Comparison of ENCODE assay signal across 10 cellular contexts in the genomic region with DNA sequence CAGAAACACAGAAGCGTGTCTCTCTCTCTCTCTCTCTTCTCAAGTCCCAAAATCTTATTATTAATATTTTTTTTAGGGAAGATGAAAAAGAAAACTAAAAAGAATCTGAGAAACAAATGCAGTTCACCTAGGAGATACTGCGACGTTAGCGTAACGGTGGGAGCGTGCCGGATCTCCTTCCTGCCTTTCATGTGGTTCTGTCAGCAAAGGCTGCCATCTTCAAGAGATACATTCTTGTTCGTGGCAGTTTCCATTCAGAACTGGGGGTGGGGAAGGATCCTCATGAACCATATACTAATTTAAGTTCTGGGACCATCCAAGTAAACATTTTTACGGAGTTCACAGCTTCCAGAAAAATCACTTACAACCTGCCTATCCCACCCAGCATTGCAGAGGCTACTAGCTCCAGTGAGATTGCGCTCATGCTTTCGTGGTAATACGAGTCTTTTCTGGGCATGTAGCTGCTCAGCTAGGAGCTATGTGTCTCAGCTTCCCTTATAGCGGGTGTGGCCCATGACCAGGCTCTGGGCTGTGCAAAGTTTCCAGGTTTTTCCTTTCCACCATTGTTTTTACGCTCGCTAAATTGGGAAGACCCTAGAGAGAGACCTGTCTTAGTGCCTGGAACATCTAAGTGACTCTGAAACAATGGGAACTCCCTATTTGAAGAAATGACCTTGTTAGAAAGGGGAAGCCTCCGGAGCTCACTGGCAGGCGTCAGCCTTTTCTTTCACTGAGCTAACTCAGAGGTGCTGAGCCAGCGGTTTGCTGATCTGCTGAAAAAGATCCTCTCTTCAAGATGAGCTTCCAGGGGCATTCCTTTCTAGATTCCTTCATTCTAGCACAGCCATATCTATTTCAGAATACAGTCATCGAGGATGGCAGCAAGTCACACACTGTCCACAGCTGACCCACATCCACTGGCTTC. TPM values are rescaled to one million over a fixed set of nuclear protein-coding genes. Genes with fewer than 3 reads are reported as not detected.
A peak's percentile ranks its signal among the peaks of the same experiment; 100 is the strongest.
DNase-seq lines count a peak whose midpoint lies in the region; ATAC-seq lines count a peak whose summit lies in the region.
"Had no signal": no experiment of that assay in that cellular context is flagged by ENCODE, and none has a peak within 500 bp of the region (broad histone marks: within the 10 kb centered on the region; RNA-seq: fewer than 3 reads in every experiment).

No MANE protein-coding gene starts in this region.

- H3K27ac Mint-ChIP-seq in T-cell (peak overlapping the region; percentile 96 to 98), naive B cell (peak overlapping the region in 4 of 6 donors; percentile 23 to 80 (median 54))
- peak overlapping the region; percentile 94 for H3K27ac Mint-ChIP-seq in activated naive CD8-positive, alpha-beta T cell treated with anti-CD3 and anti-CD28 coated beads for 36 hours

- H3K36me3 Mint-ChIP-seq in T-cell (peaks cover 65% of the 10 kb centered on the region), naive B cell (peaks cover 38 to 41% of the 10 kb centered on the region in 2 donors)
- peaks cover 88% of the 10 kb centered on the region for H3K36me3 Mint-ChIP-seq in activated naive CD8-positive, alpha-beta T cell treated with anti-CD3 and anti-CD28 coated beads for 36 hours

- no peaks in the 10 kb centered on the region for H3K27me3 Mint-ChIP-seq in T-cell
- no peaks in the 10 kb centered on the region for H3K27me3 Mint-ChIP-seq in activated naive CD8-positive, alpha-beta T cell treated with anti-CD3 and anti-CD28 coated beads for 36 hours
- H3K27me3 Mint-ChIP-seq in naive B cell: no peaks in the 10 kb centered on the region

- POLR2A ChIA-PET in T-cell (lab: Charles Lee): interaction anchor here (0.9 to 1.6 kb wide), 4 partner anchors 10 to 17 kb away, joined by 3 to 5 read pairs (median 4); a partner anchor contains a TSS

- no peaks in the 10 kb centered on the region for H4K20me1 ChIP-seq in BLaER1

- peaks cover 55% of the 10 kb centered on the region for H3K36me3 ChIP-seq in BLaER1
- H3K36me3 ChIP-seq: BE2C had no signal

- peak; percentile 85 to 91 (median 87) for ATAC-seq in T-cell (replicated peaks in 1 of 4)
- ATAC-seq in naive B cell (ENCODE audit: low read depth in 2 of 2): peak; percentile 80 to 86
- no peak for ATAC-seq in GM21515 (IDR thresholded peaks at IDR 0.05; ENCODE audit: unreplicated experiment)
- no peak for ATAC-seq in HG02610 (IDR thresholded peaks at IDR 0.05; ENCODE audit: unreplicated experiment)
- ATAC-seq in HG03159 (IDR thresholded peaks at IDR 0.05; ENCODE audit: unreplicated experiment): no peak

- H3K9me3 Mint-ChIP-seq in T-cell: peaks cover 0 to 3% (median 3%) of the 10 kb centered on the region in 3 donors
- peaks cover 5% of the 10 kb centered on the region for H3K9me3 Mint-ChIP-seq in activated naive CD8-positive, alpha-beta T cell treated with anti-CD3 and anti-CD28 coated beads for 36 hours
- H3K9me3 Mint-ChIP-seq in naive B cell: peaks cover 0 to 4% (median 0%) of the 10 kb centered on the region in 7 donors

- H3K4me1 Mint-ChIP-seq in T-cell: peaks cover 92 to 98% (median 98%) of the 10 kb centered on the region in 3 donors
- peaks cover 92% of the 10 kb centered on the region for H3K4me1 Mint-ChIP-seq in activated naive CD8-positive, alpha-beta T cell treated with anti-CD3 and anti-CD28 coated beads for 36 hours
- peaks cover 70 to 97% (median 88%) of the 10 kb centered on the region in 3 donors for H3K4me1 Mint-ChIP-seq in naive B cell

- H3K4me1 ChIP-seq in BLaER1: peaks cover 98% of the 10 kb centered on the region
- H3K4me1 ChIP-seq: BE2C had no signal

- H3K4me3 ChIP-seq in BLaER1: peak overlapping the region; percentile 27

- peak overlapping the region; percentile 95 for H3K27ac ChIP-seq in BLaER1

- peak overlapping the region; percentile 95 for H3K4me2 ChIP-seq in BLaER1

- H3K27me3 ChIP-seq in BLaER1: no peaks in the 10 kb centered on the region

- peak overlapping the region; percentile 66 for H3K9ac ChIP-seq in BLaER1

- DNase-seq in T-cell: peak; percentile 47 to 88 (median 80)
- peak; percentile 71 for DNase-seq in activated naive CD8-positive, alpha-beta T cell treated with anti-CD3 and anti-CD28 coated beads for 36 hours
- DNase-seq in naive B cell: no peak
- no peak for DNase-seq in HUDEP-2 (lab: John Stamatoyannopoulos, UW; ENCODE audit: unreplicated experiment in 76 of 76)
- DNase-seq: BE2C, NCI-H446 had no signal

- H3K9me3 ChIP-seq in BLaER1: no peaks in the 10 kb centered on the region
- H3K9me3 ChIP-seq: BE2C had no signal

- H3K4me3 Mint-ChIP-seq in T-cell (peak overlapping the region; percentile 66 to 78 (median 73)), naive B cell (peak overlapping the region in 7 of 8 donors; percentile 23 to 84 (median 30))
- H3K4me3 Mint-ChIP-seq in activated naive CD8-positive, alpha-beta T cell treated with anti-CD3 and anti-CD28 coated beads for 36 hours: peak overlapping the region; percentile 62

- CTCF ChIA-PET in T-cell (lab: Charles Lee): interaction anchor here in 1 of 2 donors (0.6 to 2.3 kb wide), 11 partner anchors 10 to 70 kb away, joined by 3 to 11 read pairs (median 5); a partner anchor contains a TSS

RNA-seq across cellular contexts. Expression of a gene that starts 17.3 kb away (rescaled TPM):
- 10 to 100 TPM; 19.4 to 38.7 (median 30.7) TPM for total RNA-seq in T-cell
- total RNA-seq in activated naive CD8-positive, alpha-beta T cell treated with anti-CD3 and anti-CD28 coated beads for 36 hours: 10 to 100 TPM; 39.8 to 41.6 TPM
- polyA plus RNA-seq in naive B cell (ENCODE audit: low read depth in 6 of 6): 10 to 100 TPM; 18.9 to 36.6 (median 23.0) TPM

RNA-seq across cellular contexts. Expression of a gene that starts 50.3 kb away (rescaled TPM):
- 10 to 100 TPM; 47.5 to 97.4 (median 51.8) TPM for total RNA-seq in T-cell
- 10 to 100 TPM; 13.5 to 13.7 TPM for total RNA-seq in activated naive CD8-positive, alpha-beta T cell treated with anti-CD3 and anti-CD28 coated beads for 36 hours
- polyA plus RNA-seq in naive B cell (ENCODE audit: low read depth in 6 of 6): 10 to 100 TPM in 5 of 6 donors, 1 to 10 TPM in 1; 8.5 to 20.6 (median 13.1) TPM

Comparison
In these comparisons a context has a peak if more than half of its experiments do, and no peak if none do; other contexts are left out.
1. ATAC-seq: peak in T-cell (4 of 4) and naive B cell (2 of 2); none in GM21515 (single experiment), HG02610 (single experiment) and HG03159 (single experiment).
2. DNase-seq: peak in T-cell (34 of 34) and activated naive CD8-positive, alpha-beta T cell treated with anti-CD3 and anti-CD28 coated beads for 36 hours (single experiment); none in naive B cell (single experiment) and HUDEP-2 (0 of 76).
3. Peak in every context shown above with its lines, with median percentiles within 50 percentile points of each other: H3K27ac Mint-ChIP-seq and H3K4me3 Mint-ChIP-seq.